In the genomic region with DNA sequence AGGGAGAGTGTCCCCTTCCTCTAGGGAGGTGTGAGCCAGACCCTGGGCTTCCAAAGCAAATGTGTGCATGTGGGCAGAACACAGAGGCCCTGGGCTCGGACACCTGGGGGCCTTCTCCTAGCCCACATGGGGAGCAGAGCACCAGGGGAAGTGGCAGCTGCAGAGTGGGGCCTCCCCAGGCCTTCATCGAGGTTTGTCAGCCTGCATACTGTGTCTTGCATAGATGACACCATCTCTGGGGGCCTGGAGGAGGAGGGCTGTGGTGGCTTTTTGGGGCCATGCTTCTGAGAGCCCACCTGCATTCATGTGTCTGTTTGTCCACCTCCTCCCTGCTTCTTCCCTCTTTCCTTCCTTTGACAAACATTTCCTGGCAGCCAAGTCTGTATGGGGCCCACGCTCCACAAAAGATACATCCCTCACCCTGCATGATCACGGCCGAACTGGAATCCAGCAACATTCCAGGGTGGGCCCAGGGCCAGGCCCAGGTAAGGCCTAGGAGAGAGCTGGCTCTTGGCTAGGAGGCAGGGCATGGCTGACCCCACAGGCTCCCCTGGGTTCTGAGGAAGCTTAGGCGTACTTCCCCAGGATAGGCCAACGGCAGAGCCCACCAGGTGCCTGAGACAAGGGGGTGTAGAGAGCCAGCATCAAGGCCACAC, we compare ENCODE assay signal across 12 cellular contexts.
DNase-seq lines count a peak whose midpoint lies in the region; ATAC-seq, FAIRE-seq and TF ChIP-seq lines count a peak whose summit lies in the region.
"Had no signal": no experiment of that assay in that cellular context is flagged by ENCODE, and none has a peak within 500 bp of the region (broad histone marks: within the 10 kb centered on the region; RNA-seq: fewer than 3 reads in every experiment).

No MANE protein-coding gene starts in this region.

- H3K27ac ChIP-seq in K562 (ENCODE audit: extremely low read depth, low read depth, low read length) = peak overlapping the region; percentile 85
- peak overlapping the region; percentile 64 for H3K27ac ChIP-seq in muscle layer of colon (ENCODE audit: low read depth, low read length)
- H3K27ac ChIP-seq in tibial artery = peak overlapping the region; percentile 79 to 80
- H3K27ac ChIP-seq in brain microvascular endothelial cell = no peak overlapping the region

- no peak for TF ChIP-seq CTCF in K562 (IDR thresholded peaks at IDR 0.05 in 2 of 3, conservative IDR thresholded peaks at IDR 0.05 in 1 of 3; ENCODE audit: insufficient read depth in 2 of 3, low read depth in 1 of 3, low read length in 3 of 3)
- no peak for TF ChIP-seq CTCF in tibial artery (IDR thresholded peaks at IDR 0.05)
- no peak for TF ChIP-seq CTCF in brain microvascular endothelial cell (IDR thresholded peaks at IDR 0.05; ENCODE audit: low read depth, low read length, missing control alignments)

- CTCF ChIA-PET in activated CD8-positive, alpha-beta memory T cell treated with anti-CD3 and anti-CD28 coated beads, Interleukin-2, amount 10 ng/mL, durations not matched to agents 7 days and 5 days (lab: Charles Lee) = no interaction called here
- CTCF ChIA-PET in K562 (lab: Yijun Ruan, JAX; ENCODE audit: low intra/inter-chr PET ratio) = no interaction called here

- no peak for ATAC-seq in activated CD8-positive, alpha-beta memory T cell treated with anti-CD3 and anti-CD28 coated beads, Interleukin-2, amount 10 ng/mL, durations not matched to agents 7 days and 5 days
- ATAC-seq in K562 = no peak

- POLR2A ChIA-PET in K562 (lab: Yijun Ruan, JAX) = interaction anchor here (0.6 to 2.8 kb wide), 11 partner anchors 9 to 1425 kb away, joined by 3 to 20 read pairs (median 4); no protein-coding TSS in a partner anchor

- H3K4me1 ChIP-seq in K562 (replicated peaks in 1 of 2; ENCODE audit: control insufficient read depth in 2 of 2, insufficient read depth in 2 of 2, low read length in 2 of 2) (peaks cover 90 to 95% of the 10 kb centered on the region in 2 experiments), muscle layer of colon (ENCODE audit: insufficient read depth, low read length) (peaks cover 98% of the 10 kb centered on the region), tibial artery (peaks cover 8 to 91% (median 75%) of the 10 kb centered on the region in 4 donors)

- H3K4me1 Mint-ChIP-seq in activated CD8-positive, alpha-beta memory T cell treated with anti-CD3 and anti-CD28 coated beads, Interleukin-2, amount 10 ng/mL, durations not matched to agents 7 days and 5 days = peaks cover 35% of the 10 kb centered on the region

- in situ Hi-C loops in K562 (cut with MboI) = no loop called here
- in situ Hi-C loops in brain microvascular endothelial cell (cut with HindIII; ENCODE audit: low pct_ligation_motif_present, low sequenced_read_pairs) = no loop called here

- 0 out of 2 replicates have a peak overlapping the region, but pooled peaks have one; percentile 58 for H2AFZ ChIP-seq in K562 (ENCODE audit: low read depth, low read length)

- TF ChIP-seq EP300 in K562 (IDR thresholded peaks at IDR 0.05; ENCODE audit: low read length) = no peak

- no peak for TF ChIP-seq POLR2A in K562 (conservative IDR thresholded peaks at IDR 0.05)

- no peak for TF ChIP-seq RAD21 in K562 (CRISPR knock-in tag; conservative IDR thresholded peaks at IDR 0.05 in 1 of 2, IDR thresholded peaks at IDR 0.05 in 1 of 2)

- no peak overlapping the region for H3K4me3 ChIP-seq in K562
- no peak overlapping the region for H3K4me3 ChIP-seq in muscle layer of colon (ENCODE audit: low read depth in 1 of 2, low read length in 2 of 2)
- H3K4me3 ChIP-seq in tibial artery = no peak overlapping the region
- no peak overlapping the region for H3K4me3 ChIP-seq in brain microvascular endothelial cell (ENCODE audit: low read depth, low read length)
- H3K4me3 ChIP-seq: SJSA1 had no signal

- no peak overlapping the region for H3K4me3 Mint-ChIP-seq in activated CD8-positive, alpha-beta memory T cell treated with anti-CD3 and anti-CD28 coated beads, Interleukin-2, amount 10 ng/mL, durations not matched to agents 7 days and 5 days

- H3K27me3 Mint-ChIP-seq in activated CD8-positive, alpha-beta memory T cell treated with anti-CD3 and anti-CD28 coated beads, Interleukin-2, amount 10 ng/mL, durations not matched to agents 7 days and 5 days = no peaks in the 10 kb centered on the region

- H3K9ac ChIP-seq in K562 (ENCODE audit: insufficient read depth in 1 of 2, low read depth in 2 of 2, low read length in 2 of 2) = peak overlapping the region; percentile 76 to 89; a peak in 3 of 4 replicates
- no peak overlapping the region for H3K9ac ChIP-seq in muscle layer of colon (ENCODE audit: low read length)

- H3K9me3 ChIP-seq in K562 (replicated peaks; ENCODE audit: control insufficient read depth, insufficient read depth, low read depth, low read length) (no peaks in the 10 kb centered on the region), muscle layer of colon (ENCODE audit: low read length) (no peaks in the 10 kb centered on the region), tibial artery (no peaks in the 10 kb centered on the region)
- H3K9me3 ChIP-seq: SJSA1 had no signal

- no peak for DNase-seq in activated CD8-positive, alpha-beta memory T cell treated with anti-CD3 and anti-CD28 coated beads, Interleukin-2, amount 10 ng/mL, durations not matched to agents 7 days and 5 days
- no peak for DNase-seq in activated CD8-positive, alpha-beta memory T cell treated with anti-CD3 and anti-CD28 coated beads, Interleukin-2, amount 50 U/mL, for 48 hours
- DNase-seq in K562 (ENCODE audit: extremely low read depth in 1 of 4, low spot score in 3 of 4) (no peak), tibial artery (no peak), brain microvascular endothelial cell (no peak), pons (ENCODE audit: low spot score) (no peak)
- no peak for DNase-seq in stimulated activated CD4-positive, alpha-beta T cell treated with anti-CD3 and anti-CD28 coated beads, Interleukin-4, amount 100 ng/mL, for 24 hours
- DNase-seq: activated T-cell treated with anti-CD3 and anti-CD28 coated beads, Interleukin-2, amount 50 U/mL, for 1 hour; NCI-H2171 treated with DMSO at 0.1 percent for 48 hours; stimulated activated CD4-positive, alpha-beta T cell treated with anti-CD3 and anti-CD28 coated beads, Interleukin-4, amount 100 ng/mL, for 1 hour had no signal

- H3K9me1 ChIP-seq in K562 (ENCODE audit: control insufficient read depth, insufficient read depth, low read length) = peaks cover 7% of the 10 kb centered on the region

- WGBS in K562 (ENCODE audit: insufficient coverage, low coverage, missing lambda C conversion rate) = 67% methylated on average over 6 of the region's 7 CpGs

- peak overlapping the region; percentile 77 for H3K4me2 ChIP-seq in K562 (ENCODE audit: insufficient read depth, low read length)

- peaks cover 23% of the 10 kb centered on the region; the same call in 2 of the 3 replicates for H3K79me2 ChIP-seq in K562 (ENCODE audit: control insufficient read depth, insufficient read depth, low read length)

- no peaks in the 10 kb centered on the region for H3K9me3 Mint-ChIP-seq in activated CD8-positive, alpha-beta memory T cell treated with anti-CD3 and anti-CD28 coated beads, Interleukin-2, amount 10 ng/mL, durations not matched to agents 7 days and 5 days (ENCODE audit: low read depth)

- H3K27ac Mint-ChIP-seq in activated CD8-positive, alpha-beta memory T cell treated with anti-CD3 and anti-CD28 coated beads, Interleukin-2, amount 10 ng/mL, durations not matched to agents 7 days and 5 days = peak overlapping the region; percentile 42

- no peaks in the 10 kb centered on the region for H4K20me1 ChIP-seq in K562 (replicated peaks; ENCODE audit: control insufficient read depth, insufficient read depth, low read length)

- H3K36me3 ChIP-seq in K562 (ENCODE audit: control insufficient read depth, insufficient read depth, low read length) (peaks cover 21% of the 10 kb centered on the region; the same call in 1 of the 3 replicates), muscle layer of colon (ENCODE audit: insufficient read depth, low read length) (peaks cover 12% of the 10 kb centered on the region), tibial artery (peaks cover 0 to 13% (median 7%) of the 10 kb centered on the region in 3 donors), brain microvascular endothelial cell (replicated peaks) (peaks cover 5% of the 10 kb centered on the region)

- H3K27me3 ChIP-seq in K562 (ENCODE audit: control insufficient read depth in 2 of 2, insufficient read depth in 2 of 2, low read length in 2 of 2) = no peaks in the 10 kb centered on the region
- H3K27me3 ChIP-seq in muscle layer of colon (ENCODE audit: control insufficient read depth in 1 of 2, insufficient read depth in 2 of 2, low read length in 2 of 2) = no peaks in the 10 kb centered on the region
- no peaks in the 10 kb centered on the region for H3K27me3 ChIP-seq in tibial artery
- H3K27me3 ChIP-seq in brain microvascular endothelial cell (replicated peaks) = no peaks in the 10 kb centered on the region
- H3K27me3 ChIP-seq: SJSA1 had no signal

- FAIRE-seq in K562 (lab: Jason Lieb, UNC) = no peak

- no peaks in the 10 kb centered on the region for H3K36me3 Mint-ChIP-seq in activated CD8-positive, alpha-beta memory T cell treated with anti-CD3 and anti-CD28 coated beads, Interleukin-2, amount 10 ng/mL, durations not matched to agents 7 days and 5 days

- BruUV-seq in K562 (replicated peaks; lab: Mats Ljungman, UMichigan) = no TSS peak

- intact Hi-C loops in K562 (cut with micrococcal nuclease) (loop anchor here (1.0 to 5.0 kb wide), 3 partner anchors 47 to 81 kb away; a partner anchor contains a TSS), tibial artery (cut with DNase I; ENCODE audit: low total_unique reads) (no loop called here)

TF ChIP-seq in K562, 482 proteins besides CTCF, POLR2A, EP300 and RAD21:
- TF ChIP-seq DPF2 (IDR thresholded peaks at IDR 0.05) = no peak
- no peak for TF ChIP-seq SNIP1 (IDR thresholded peaks at IDR 0.05; ENCODE audit: low read depth)
